Comparison of ENCODE assay signal across 11 cellular contexts in the genomic region with DNA sequence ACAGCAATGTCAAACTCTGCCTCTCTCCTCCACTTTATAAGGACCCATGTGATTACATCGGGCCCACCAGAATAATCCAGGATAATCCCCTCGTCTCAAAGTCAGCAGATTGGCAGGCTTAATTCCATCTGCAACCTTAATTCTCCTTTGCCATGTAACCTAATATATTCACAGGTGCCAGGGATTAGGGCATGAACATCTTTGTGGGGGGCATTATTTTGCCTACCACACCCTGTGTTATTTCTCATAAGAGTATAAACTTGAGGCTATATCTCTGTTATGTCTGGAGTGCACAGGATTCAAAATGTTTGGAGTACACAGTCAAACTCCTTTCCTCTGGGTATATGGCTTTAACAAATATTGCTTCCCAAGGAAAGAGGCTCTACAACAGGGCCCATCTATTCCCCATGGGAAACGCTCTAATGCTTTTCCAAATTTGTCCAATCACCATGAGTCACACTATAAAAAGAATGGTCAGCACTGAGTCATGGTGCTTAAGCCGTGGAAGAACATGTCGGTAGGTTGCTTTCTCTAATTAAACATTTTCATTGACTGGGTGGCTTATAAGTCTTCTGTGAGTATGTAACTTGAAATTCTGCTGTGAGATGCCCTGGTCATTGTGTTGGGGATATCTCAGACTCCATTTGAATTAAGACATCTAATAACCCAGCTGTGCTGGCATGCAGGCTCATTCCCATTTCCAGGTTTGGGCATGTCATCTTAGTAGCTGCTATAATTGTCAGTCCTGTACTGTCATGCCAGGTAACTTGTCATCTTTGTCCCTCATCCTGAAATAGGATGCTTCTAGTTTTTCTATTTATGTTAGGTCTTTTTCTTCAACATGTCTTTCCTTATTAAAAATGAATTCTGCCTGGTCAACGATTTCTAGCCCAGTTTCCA. TPM values are rescaled to one million over a fixed set of nuclear protein-coding genes. Genes with fewer than 3 reads are reported as not detected.
DNase-seq lines count a peak whose midpoint lies in the region; ATAC-seq and TF ChIP-seq lines count a peak whose summit lies in the region.
"Had no signal": no experiment of that assay in that cellular context is flagged by ENCODE, and none has a peak within 500 bp of the region (broad histone marks: within the 10 kb centered on the region; RNA-seq: fewer than 3 reads in every experiment).

No MANE protein-coding gene starts in this region.

- no peak overlapping the region for H3K14ac ChIP-seq in mesenchymal stem cell (ENCODE audit: low read length in 2 of 2)

- no peak overlapping the region for H3K9ac ChIP-seq in mammary epithelial cell (ENCODE audit: insufficient read depth, low read length)
- peak overlapping the region; percentile 57 for H3K9ac ChIP-seq in mesenchymal stem cell (ENCODE audit: low read length)

- TF ChIP-seq CTCF in mammary epithelial cell (conservative IDR thresholded peaks at IDR 0.05 in 1 of 2, IDR thresholded peaks at IDR 0.05 in 1 of 2; ENCODE audit: extremely low read depth in 1 of 2, insufficient read depth in 1 of 2, low read depth in 1 of 2, low read length in 2 of 2) (no peak), tibial nerve (IDR thresholded peaks at IDR 0.05) (no peak)

- 26% methylated on average over 6 of the region's 6 CpGs for WGBS in mammary epithelial cell (ENCODE audit: low coverage, missing lambda C conversion rate)
- 47% methylated on average over 6 of the region's 6 CpGs for WGBS in mesenchymal stem cell
- 56 to 57% methylated on average over 6 of the region's 6 CpGs for WGBS in tibial nerve, 2 donors

- CTCF ChIA-PET in mammary epithelial cell (lab: Charles Lee; ENCODE audit: low non-redundant PET): no interaction called here

- no peaks in the 10 kb centered on the region for H3K79me1 ChIP-seq in mesenchymal stem cell (replicated peaks; ENCODE audit: low read length, poor library complexity, severe bottlenecking)

- TF ChIP-seq EP300 in tibial nerve (IDR thresholded peaks at IDR 0.05): peak in 1 of 2 donors; percentile 9

- no peak for TF ChIP-seq POLR2A in tibial nerve (IDR thresholded peaks at IDR 0.05)

- no peak overlapping the region for H2BK12ac ChIP-seq in mesenchymal stem cell (ENCODE audit: low read length in 2 of 2)

- intact Hi-C loops in mammary epithelial cell (cut with micrococcal nuclease): no loop called here

- H3K4me1 ChIP-seq in mammary epithelial cell (ENCODE audit: insufficient read depth, low read length) (peaks cover 52% of the 10 kb centered on the region), mesenchymal stem cell (ENCODE audit: control insufficient read depth, insufficient read depth, low read depth, low read length) (peaks cover 2% of the 10 kb centered on the region), tibial nerve (peaks cover 0 to 14% (median 4%) of the 10 kb centered on the region in 4 donors)

- H3K9me3 ChIP-seq in MG63 (peaks cover 2% of the 10 kb centered on the region; the same call in 1 of the 2 replicates), mammary epithelial cell (replicated peaks; ENCODE audit: insufficient read depth, low read length) (no peaks in the 10 kb centered on the region), mesenchymal stem cell (ENCODE audit: control insufficient read depth, low read length) (no peaks in the 10 kb centered on the region), tibial nerve (no peaks in the 10 kb centered on the region)

- dilution Hi-C loops in mammary epithelial cell (cut with HindIII; ENCODE audit: low sequenced_read_pairs): loop anchor here (10.0 kb wide), 1 partner anchor 81 kb away; no protein-coding TSS in a partner anchor

- in situ Hi-C loops in mammary epithelial cell (cut with MboI; ENCODE audit: low sequenced_read_pairs in 2 of 2): loop anchor here in 1 of 2 donors (5.0 kb wide), 1 partner anchor 96 kb away; no protein-coding TSS in a partner anchor

- H4K8ac ChIP-seq in mesenchymal stem cell (ENCODE audit: low read length): no peak overlapping the region

- ATAC-seq in GM21717 (IDR thresholded peaks at IDR 0.05; ENCODE audit: unreplicated experiment): no peak
- no peak for ATAC-seq in HG02884 (IDR thresholded peaks at IDR 0.05; ENCODE audit: unreplicated experiment)
- ATAC-seq in GM21619 (IDR thresholded peaks at IDR 0.05; ENCODE audit: unreplicated experiment): no peak
- ATAC-seq: activated T-cell treated with anti-CD3 and anti-CD28 coated beads, Interleukin-2, amount 50 U/mL, for 4 hours; sciatic nerve had no signal

- H3K23ac ChIP-seq in mesenchymal stem cell (ENCODE audit: low read length in 2 of 2): no peak overlapping the region

- no peak overlapping the region for H2BK5ac ChIP-seq in mesenchymal stem cell (ENCODE audit: low read depth, low read length, poor library complexity, severe bottlenecking)

- H3K36me3 ChIP-seq in MG63 (no peaks in the 10 kb centered on the region), mammary epithelial cell (ENCODE audit: insufficient read depth, low read length) (no peaks in the 10 kb centered on the region), mesenchymal stem cell (ENCODE audit: control insufficient read depth in 1 of 2, insufficient read depth in 2 of 2, low read depth in 1 of 2, low read length in 2 of 2) (no peaks in the 10 kb centered on the region), tibial nerve (no peaks in the 10 kb centered on the region)

- H2AFZ ChIP-seq in mammary epithelial cell (ENCODE audit: low read depth, low read length): peak overlapping the region; percentile 60
- H2AFZ ChIP-seq in mesenchymal stem cell (ENCODE audit: low read depth, low read length): no peak overlapping the region

- no peak overlapping the region for H2BK120ac ChIP-seq in mesenchymal stem cell (ENCODE audit: low read depth, low read length)

- H3K79me2 ChIP-seq in mammary epithelial cell (ENCODE audit: insufficient read depth, low read length): no peaks in the 10 kb centered on the region

- H3K18ac ChIP-seq in mesenchymal stem cell (ENCODE audit: low read depth in 1 of 2, low read length in 2 of 2): no peak overlapping the region

- H3K4me3 ChIP-seq in MG63 (no peak overlapping the region), mammary epithelial cell (replicated peaks in 1 of 3; ENCODE audit: insufficient read depth in 1 of 3, low read depth in 2 of 3, low read length in 3 of 3) (peak overlapping the region in 1 of 3 experiments; percentile 17), mesenchymal stem cell (ENCODE audit: insufficient read depth in 1 of 2, low read depth in 1 of 2, low read length in 2 of 2) (peak overlapping the region in 1 of 2 experiments; percentile 32), tibial nerve (no peak overlapping the region)

- H3K27ac ChIP-seq in mammary epithelial cell (ENCODE audit: insufficient read depth, low read depth, low read length): peak overlapping the region; percentile 67
- peak overlapping the region; percentile 56 for H3K27ac ChIP-seq in mesenchymal stem cell (ENCODE audit: low read length, poor library complexity, severe bottlenecking)
- no peak overlapping the region for H3K27ac ChIP-seq in tibial nerve

- no peak overlapping the region for H4K91ac ChIP-seq in mesenchymal stem cell (ENCODE audit: low read length)

- peak overlapping the region; percentile 65 for H3K4me2 ChIP-seq in mammary epithelial cell (ENCODE audit: insufficient read depth, low read depth, low read length)
- no peak overlapping the region for H3K4me2 ChIP-seq in mesenchymal stem cell (ENCODE audit: low read length, poor library complexity, severe bottlenecking)

- no peak overlapping the region for H3K4ac ChIP-seq in mesenchymal stem cell (ENCODE audit: low read depth in 1 of 2, low read length in 2 of 2)

- H2AK5ac ChIP-seq in mesenchymal stem cell (ENCODE audit: low read length, severe bottlenecking): no peak overlapping the region

- H3K27me3 ChIP-seq in MG63 (no peaks in the 10 kb centered on the region), mammary epithelial cell (ENCODE audit: insufficient read depth, low read length) (no peaks in the 10 kb centered on the region), mesenchymal stem cell (ENCODE audit: control insufficient read depth in 1 of 2, insufficient read depth in 1 of 2, low read length in 2 of 2) (no peaks in the 10 kb centered on the region), tibial nerve (no peaks in the 10 kb centered on the region)

- TSS peak; percentile 78 for BruUV-seq in mammary epithelial cell (replicated peaks; lab: Mats Ljungman, UMichigan)

- H4K20me1 ChIP-seq in mammary epithelial cell (ENCODE audit: insufficient read depth, low read length): no peaks in the 10 kb centered on the region

- peak; percentile 92 for DNase-seq in COLO829 (ENCODE audit: low spot score)
- DNase-seq in MG63: peak; percentile 36
- DNase-seq in mammary epithelial cell: peak; percentile 95
- DNase-seq in mesenchymal stem cell: peak; percentile 80
- no peak for DNase-seq in tibial nerve (ENCODE audit: low spot score in 2 of 2)
- DNase-seq: activated T-cell treated with anti-CD3 and anti-CD28 coated beads, Interleukin-2, amount 50 U/mL, for 4 hours had no signal

- no peak overlapping the region for H2BK15ac ChIP-seq in mesenchymal stem cell (ENCODE audit: low read depth, poor library complexity, severe bottlenecking)

RNA-seq across cellular contexts. Expression of a gene that starts 11.5 kb away (rescaled TPM):
- total RNA-seq in MG63 (2014; rRNA removed; shearing (Covaris generic); ENCODE audit: low replicate concordance): not detected in 2 replicates
- total RNA-seq in mammary epithelial cell (1 to 10 TPM; 1.0 to 1.7 TPM), tibial nerve (10 to 100 TPM in 1 of 4 donors, 1 to 10 TPM in 3; 1.8 to 19.2 (median 6.5) TPM)
- polyA plus RNA-seq in mammary epithelial cell: 4.7 TPM
- 0.83 TPM for polyA minus RNA-seq in mammary epithelial cell
- polyA plus RNA-seq in mesenchymal stem cell (2013, experiment 1 of 2): 0.19 TPM
- polyA plus RNA-seq in mesenchymal stem cell (2013, experiment 2 of 2): 0.19 TPM

RNA-seq across cellular contexts. Expression of a gene that starts 33.1 kb away (rescaled TPM):
- not detected in 2 replicates for total RNA-seq in MG63 (2014; rRNA removed; shearing (Covaris generic); ENCODE audit: low replicate concordance)
- not detected for total RNA-seq in mammary epithelial cell
- not detected for polyA plus RNA-seq in mammary epithelial cell
- not detected for polyA minus RNA-seq in mammary epithelial cell
- not detected for polyA plus RNA-seq in mesenchymal stem cell (2013, experiment 1 of 2)
- polyA plus RNA-seq in mesenchymal stem cell (2013, experiment 2 of 2): not detected
- 1 to 10 TPM in 3 of 4 donors, under 1 TPM in 1; 0.22 to 5.5 (median 1.4) TPM for total RNA-seq in tibial nerve
- total RNA-seq: activated T-cell treated with anti-CD3 and anti-CD28 coated beads, Interleukin-2, amount 50 U/mL, for 4 hours; liver had no signal

RNA-seq across cellular contexts. Expression of a gene that starts 56.9 kb away (rescaled TPM):
- 53.3 and 89.3 TPM in 2 replicates for total RNA-seq in MG63 (2014; rRNA removed; shearing (Covaris generic); ENCODE audit: low replicate concordance)
- total RNA-seq in mammary epithelial cell: 100 to 1,000 TPM in 1 of 2 donors, 10 to 100 TPM in 1; 78.9 to 137 TPM
- 286 TPM for polyA plus RNA-seq in mammary epithelial cell
- polyA minus RNA-seq in mammary epithelial cell: 117 TPM
- 236 TPM for polyA plus RNA-seq in mesenchymal stem cell (2013, experiment 1 of 2)
- 247 TPM for polyA plus RNA-seq in mesenchymal stem cell (2013, experiment 2 of 2)
- total RNA-seq in tibial nerve: 100 to 1,000 TPM; 106 to 183 (median 117) TPM

Comparison
In these comparisons a context has a peak if more than half of its experiments do, and no peak if none do; other contexts are left out.
1. DNase-seq: peak in COLO829 (single experiment), MG63 (single experiment), mammary epithelial cell (single experiment) and mesenchymal stem cell (single experiment); none in tibial nerve (0 of 2).
2. H3K27ac ChIP-seq: peak in mammary epithelial cell (single experiment) and mesenchymal stem cell (single experiment); none in tibial nerve (0 of 4).